ENCODE assay signal across 20 cellular contexts in genomic region chr14:52776816-52777215, GRCh38. TPM values are rescaled to one million over a fixed set of nuclear protein-coding genes. Genes with fewer than 3 reads are reported as not detected.
DNase-seq lines count a peak whose midpoint lies in the region; ATAC-seq and TF ChIP-seq lines count a peak whose summit lies in the region.
"Had no signal": no experiment of that assay in that cellular context is flagged by ENCODE, and none has a peak within 500 bp of the region (broad histone marks: within the 10 kb centered on the region; RNA-seq: fewer than 3 reads in every experiment).

No MANE protein-coding gene starts in this region.

- no peaks in the 10 kb centered on the region for H4K20me1 ChIP-seq in mammary epithelial cell (ENCODE audit: insufficient read depth, low read length)

- in situ Hi-C loops in mammary epithelial cell (cut with MboI; ENCODE audit: low sequenced_read_pairs in 2 of 2), result no loop called here

- H3K27ac ChIP-seq in mammary epithelial cell (ENCODE audit: insufficient read depth, low read depth, low read length) (no peak overlapping the region), HEK293 (ENCODE audit: extremely low read depth, low read depth, low read length) (no peak overlapping the region), endodermal cell (ENCODE audit: low read depth, low read length) (no peak overlapping the region), adrenal gland (no peak overlapping the region)

- WGBS in mammary epithelial cell (ENCODE audit: low coverage, missing lambda C conversion rate), result 91% methylated on average over 7 of the region's 7 CpGs
- WGBS in endodermal cell (ENCODE audit: insufficient coverage in 1 of 2, insufficient read length in 1 of 2), 2 experiments, result 93 to 96% methylated on average over 3 to 7 of the region's 7 CpGs
- 84 to 91% (median 88%) methylated on average over 7 of the region's 7 CpGs for WGBS in adrenal gland, 4 donors

- CTCF ChIA-PET in MCF 10A (lab: Yijun Ruan, JAX) (interaction anchor here (0.6 kb wide), 2 partner anchors 54 to 102 kb away, joined by 3 read pairs; no protein-coding TSS in a partner anchor), mammary epithelial cell (lab: Charles Lee; ENCODE audit: low non-redundant PET) (no interaction called here), HEK293 (lab: Yijun Ruan, JAX) (interaction anchor here (0.6 kb wide), 1 partner anchor 9 kb away, joined by 4 read pairs; no protein-coding TSS in a partner anchor)

- intact Hi-C loops in MCF 10A (cut with micrococcal nuclease), result no loop called here
- intact Hi-C loops in mammary epithelial cell (cut with micrococcal nuclease), result no loop called here
- intact Hi-C loops in adrenal gland (cut with DNase I), result no loop called here

- H3K4me1 ChIP-seq in mammary epithelial cell (ENCODE audit: insufficient read depth, low read length) (no peaks in the 10 kb centered on the region), HEK293 (ENCODE audit: control insufficient read depth, insufficient read depth, low read length) (no peaks in the 10 kb centered on the region), endodermal cell (ENCODE audit: control insufficient read depth, insufficient read depth, low read length) (no peaks in the 10 kb centered on the region), adrenal gland (replicated peaks in 1 of 2) (no peaks in the 10 kb centered on the region)

- H3K27ac Mint-ChIP-seq in MCF 10A (ENCODE audit: low read depth, unreplicated experiment) (peak overlapping the region; percentile 35), endodermal cell (peak overlapping the region; percentile 48)
- H3K27ac Mint-ChIP-seq: T-helper 1 cell treated with Interleukin-12 subunit alpha and Interleukin-12 subunit beta and Interleukin-4 antibody, amounts not matched to agents 30 μg/mL and 1 μg/mL, for 36 hours had no signal

- H3K79me2 ChIP-seq in mammary epithelial cell (ENCODE audit: insufficient read depth, low read length), result no peaks in the 10 kb centered on the region

- no peak overlapping the region for H3K4me2 ChIP-seq in mammary epithelial cell (ENCODE audit: insufficient read depth, low read depth, low read length)

- H3K36me3 Mint-ChIP-seq in MCF 10A (ENCODE audit: insufficient read depth, unreplicated experiment) (peaks cover 64% of the 10 kb centered on the region), endodermal cell (ENCODE audit: low read depth) (peaks cover 38% of the 10 kb centered on the region)

- no peak for TF ChIP-seq POLR2A in adrenal gland (IDR thresholded peaks at IDR 0.05)

- BruUV-seq in MCF 10A (replicated peaks; lab: Mats Ljungman, UMichigan) (no TSS peak), mammary epithelial cell (replicated peaks; lab: Mats Ljungman, UMichigan) (no TSS peak)

- TF ChIP-seq CTCF in MCF 10A (IDR thresholded peaks at IDR 0.05; ENCODE audit: unreplicated experiment) (no peak), mammary epithelial cell (conservative IDR thresholded peaks at IDR 0.05 in 1 of 2, IDR thresholded peaks at IDR 0.05 in 1 of 2; ENCODE audit: extremely low read depth in 1 of 2, insufficient read depth in 1 of 2, low read depth in 1 of 2, low read length in 2 of 2) (no peak), HEK293 (tag by site-specific recombination; IDR thresholded peaks at IDR 0.05) (no peak), endodermal cell (conservative IDR thresholded peaks at IDR 0.05) (no peak), adrenal gland (IDR thresholded peaks at IDR 0.05) (no peak)

- POLR2A ChIA-PET in MCF 10A (lab: Yijun Ruan, JAX), result no interaction called here
- POLR2A ChIA-PET in HEK293 (lab: Yijun Ruan, JAX), result no interaction called here

- H3K4me1 Mint-ChIP-seq in MCF 10A (ENCODE audit: insufficient read depth, unreplicated experiment) (no peaks in the 10 kb centered on the region), endodermal cell (peaks cover 5% of the 10 kb centered on the region)

- no peak overlapping the region for H2AFZ ChIP-seq in mammary epithelial cell (ENCODE audit: low read depth, low read length)

- H3K4me3 ChIP-seq in mammary epithelial cell (replicated peaks in 1 of 3; ENCODE audit: insufficient read depth in 1 of 3, low read depth in 2 of 3, low read length in 3 of 3) (no peak overlapping the region), HEK293 (ENCODE audit: low read depth, low read length) (no peak overlapping the region), endodermal cell (ENCODE audit: low read length) (no peak overlapping the region), adrenal gland (no peak overlapping the region)
- H3K4me3 ChIP-seq: MG63 had no signal

- DNase-seq in MCF 10A (ENCODE audit: unreplicated experiment) (no peak), mammary epithelial cell (no peak), endodermal cell (no peak), EL (no peak), adrenal gland (no peak)
- DNase-seq: C1 segment of cervical spinal cord, GF-D8, IMR-90, Karpas-422, MG63, NCI-H1092, NCI-H1436 treated with DMSO at 0.1 percent for 48 hours, NCI-H2029 treated with DMSO at 0.1 percent for 48 hours, NCI-H82, RPMI8226, SHP77 treated with DMSO at 0.1 percent for 48 hours had no signal

- no peaks in the 10 kb centered on the region for H3K9me3 ChIP-seq in mammary epithelial cell (replicated peaks; ENCODE audit: insufficient read depth, low read length)
- H3K9me3 ChIP-seq in HEK293 (ENCODE audit: control insufficient read depth, insufficient read depth, low read depth, low read length), result no peaks in the 10 kb centered on the region
- H3K9me3 ChIP-seq in endodermal cell (ENCODE audit: control insufficient read depth, low read length), result no peaks in the 10 kb centered on the region
- H3K9me3 ChIP-seq in adrenal gland (replicated peaks in 1 of 3), result no peaks in the 10 kb centered on the region
- H3K9me3 ChIP-seq: MG63 had no signal

- no peak overlapping the region for H3K4me3 Mint-ChIP-seq in MCF 10A (ENCODE audit: unreplicated experiment)
- H3K4me3 Mint-ChIP-seq in endodermal cell, result no peak overlapping the region
- H3K4me3 Mint-ChIP-seq: T-helper 1 cell treated with Interleukin-12 subunit alpha and Interleukin-12 subunit beta and Interleukin-4 antibody, amounts not matched to agents 30 μg/mL and 1 μg/mL, for 36 hours had no signal

- H3K27me3 Mint-ChIP-seq in MCF 10A (ENCODE audit: insufficient read depth, unreplicated experiment) (no peaks in the 10 kb centered on the region), endodermal cell (ENCODE audit: insufficient read depth) (no peaks in the 10 kb centered on the region)

- H3K9ac ChIP-seq in mammary epithelial cell (ENCODE audit: insufficient read depth, low read length) (no peak overlapping the region), endodermal cell (ENCODE audit: extremely low read depth, low read length, poor library complexity, severe bottlenecking) (no peak overlapping the region)

- peaks cover 25% of the 10 kb centered on the region for H3K36me3 ChIP-seq in mammary epithelial cell (ENCODE audit: insufficient read depth, low read length)
- H3K36me3 ChIP-seq in HEK293 (ENCODE audit: control insufficient read depth in 2 of 2, insufficient read depth in 1 of 2, low read length in 2 of 2), result peaks cover 52 to 57% of the 10 kb centered on the region in 2 experiments
- peaks cover 71% of the 10 kb centered on the region for H3K36me3 ChIP-seq in endodermal cell (ENCODE audit: control insufficient read depth, insufficient read depth, low read length)
- H3K36me3 ChIP-seq in adrenal gland (replicated peaks in 1 of 2), result peaks cover 0 to 6% of the 10 kb centered on the region in 2 donors

- H3K9me3 Mint-ChIP-seq in MCF 10A (ENCODE audit: unreplicated experiment) (no peaks in the 10 kb centered on the region), endodermal cell (no peaks in the 10 kb centered on the region)
- H3K9me3 Mint-ChIP-seq: T-helper 1 cell treated with Interleukin-12 subunit alpha and Interleukin-12 subunit beta and Interleukin-4 antibody, amounts not matched to agents 30 μg/mL and 1 μg/mL, for 36 hours had no signal

- ATAC-seq in HG03175 (IDR thresholded peaks at IDR 0.05; ENCODE audit: unreplicated experiment) (no peak), GM18868 (IDR thresholded peaks at IDR 0.05; ENCODE audit: unreplicated experiment) (no peak)

- dilution Hi-C loops in mammary epithelial cell (cut with HindIII; ENCODE audit: low sequenced_read_pairs), result no loop called here

- H3K27me3 ChIP-seq in mammary epithelial cell (ENCODE audit: insufficient read depth, low read length) (no peaks in the 10 kb centered on the region), endodermal cell (ENCODE audit: control insufficient read depth, insufficient read depth, low read length, poor library complexity, severe bottlenecking) (no peaks in the 10 kb centered on the region), adrenal gland (no peaks in the 10 kb centered on the region)
- H3K27me3 ChIP-seq: MG63 had no signal

TF ChIP-seq in HEK293, 187 proteins besides CTCF, POLR2A, EP300 and RAD21:
- TF ChIP-seq ZNF654 (tag by site-specific recombination; IDR thresholded peaks at IDR 0.05; ENCODE audit: low read depth) (0 out of 2 replicates have a peak, but pooled peaks have one; percentile 23), ZNF146 (tag by site-specific recombination; IDR thresholded peaks at IDR 0.05) (no peak), ZNF76 (tag by site-specific recombination; IDR thresholded peaks at IDR 0.05; ENCODE audit: borderline replicate concordance, low read depth) (no peak)

RNA-seq across cellular contexts. Expression of gene GNPNAT1, which starts 14.6 kb away (rescaled TPM):
- total RNA-seq in MCF 10A (2022), result 39.2 and 58.8 TPM in 2 replicates
- 10 to 100 TPM; 24.0 to 44.9 TPM for total RNA-seq in mammary epithelial cell
- 23.4 TPM for polyA plus RNA-seq in mammary epithelial cell
- 27.6 TPM for polyA minus RNA-seq in mammary epithelial cell
- 10 to 100 TPM; 68.4 to 78.2 TPM for total RNA-seq in endodermal cell
- polyA plus RNA-seq in endodermal cell (2013, experiment 1 of 2), result 26.7 TPM
- polyA plus RNA-seq in endodermal cell (2013, experiment 2 of 2), result 23.9 TPM
- total RNA-seq in adrenal gland, result 10 to 100 TPM in 7 of 8 donors, 1 to 10 TPM in 1; 4.6 to 22.4 (median 13.0) TPM
- 10 to 100 TPM in 1 of 3 donors, 1 to 10 TPM in 2; 5.0 to 30.1 (median 5.3) TPM for polyA plus RNA-seq in adrenal gland

RNA-seq across cellular contexts. Expression of gene STYX, which starts 46.9 kb away (rescaled TPM):
- 15.5 and 16.3 TPM in 2 replicates for total RNA-seq in MCF 10A (2022)
- 10 to 100 TPM; 14.0 to 23.2 TPM for total RNA-seq in mammary epithelial cell
- 5.5 TPM for polyA plus RNA-seq in mammary epithelial cell
- 5.0 TPM for polyA minus RNA-seq in mammary epithelial cell
- total RNA-seq in endodermal cell, result 10 to 100 TPM; 27.3 to 28.2 TPM
- polyA plus RNA-seq in endodermal cell (2013, experiment 1 of 2), result 14.4 TPM
- 14.5 TPM for polyA plus RNA-seq in endodermal cell (2013, experiment 2 of 2)
- total RNA-seq in adrenal gland, result 10 to 100 TPM in 1 of 8 donors, 1 to 10 TPM in 7; 3.7 to 13.0 (median 6.8) TPM
- polyA plus RNA-seq in adrenal gland, result 1 to 10 TPM; 1.6 to 5.7 (median 2.6) TPM
